ENCODE assay signal across 8 cellular contexts in genomic region chr3:23916886-23917815, GRCh38. TPM values are rescaled to one million over a fixed set of nuclear protein-coding genes. Genes with fewer than 3 reads are reported as not detected.
A peak's percentile ranks its signal among the peaks of the same experiment; 100 is the strongest.
DNase-seq lines count a peak whose midpoint lies in the region; ATAC-seq and TF ChIP-seq lines count a peak whose summit lies in the region.

Gene NKIRAS1, minus strand, starts transcription at chr3:23916990. Its CDS starts 6,086 bp downstream, at chr3:23910904.
Gene RPL15, plus strand, starts transcription at chr3:23917132. Its CDS starts 728 bp downstream, at chr3:23917860.

- ATAC-seq in GM21515 (IDR thresholded peaks at IDR 0.05; ENCODE audit: unreplicated experiment), result peak; percentile 94

- peaks cover 36% of the 10 kb centered on the region for H4K20me1 ChIP-seq in OCI-LY3 (ENCODE audit: insufficient read depth, low read length)

- H2AFZ ChIP-seq in OCI-LY3 (ENCODE audit: low read depth, low read length), result peak within 1 kb of the TSS; percentile 72

- H3K27ac ChIP-seq in OCI-LY3 (ENCODE audit: low read length) (peak within 1 kb of the TSS; percentile 77), epithelial cell of prostate (peak within 1 kb of the TSS; percentile 87)

- peak within 1 kb of the TSS; percentile 88 for H3K4me3 ChIP-seq in OCI-LY3 (ENCODE audit: low read length)

- peak within 1 kb of the TSS; percentile 92 for H3K4me2 ChIP-seq in OCI-LY3 (ENCODE audit: low read length)

- H3K27me3 ChIP-seq in OCI-LY3 (ENCODE audit: low read depth, low read length), result no peaks in the 10 kb centered on the region

- peaks cover 40% of the 10 kb centered on the region for H3K36me3 ChIP-seq in OCI-LY3 (replicated peaks; ENCODE audit: low read depth, low read length)

- TF ChIP-seq CTCF in OCI-LY3 (IDR thresholded peaks at IDR 0.05; ENCODE audit: low read depth, low read length), result no peak

- H3K4me1 ChIP-seq in OCI-LY3 (ENCODE audit: low read length), result peaks cover 26% of the 10 kb centered on the region

- H3K79me2 ChIP-seq in OCI-LY3 (ENCODE audit: low read length), result peaks cover 41% of the 10 kb centered on the region

- peak within 1 kb of the TSS; percentile 92 for H3K9ac ChIP-seq in OCI-LY3 (ENCODE audit: low read length)

- H3K9me3 ChIP-seq in OCI-LY3 (ENCODE audit: insufficient read depth, low read length), result no peaks in the 10 kb centered on the region

- DNase-seq in DMS 273 treated with DMSO at 0.1 percent for 48 hours (lab: John Stamatoyannopoulos, UW) (peak; percentile 87), HuH-7 (ENCODE audit: low spot score) (peak; percentile 97), activated T-cell treated with anti-CD3 and anti-CD28 coated beads for 4 hours (peak; percentile 96), epithelial cell of prostate (ENCODE audit: low read depth, low spot score) (peak; percentile 80), mucosa of gallbladder (ENCODE audit: low spot score) (peak; percentile 97)
- peak; percentile 95 for DNase-seq in stimulated activated CD8-positive, alpha-beta memory T cell treated with anti-CD3 and anti-CD28 coated beads, Interleukin-4, amount 100 ng/mL, for 4 hours (ENCODE audit: low read depth in 2 of 2, low spot score in 1 of 2)

RNA-seq across cellular contexts. Expression of gene NKIRAS1, which starts in this region (rescaled TPM):
- 11.0 TPM for total RNA-seq in mucosa of gallbladder

RNA-seq across cellular contexts. Expression of gene RPL15, which starts in this region (rescaled TPM):
- total RNA-seq in mucosa of gallbladder, result 1,351 TPM

Comparison
In these comparisons a context has a peak if more than half of its experiments do, and no peak if none do; other contexts are left out.
1. Peak in every context shown above with its lines: DNase-seq, ATAC-seq, H3K4me3 ChIP-seq and H3K27ac ChIP-seq.